23 cellular contexts compared by ENCODE assay signal in genomic region chr2:177830881-177831386, GRCh38.
DNase-seq lines count a peak whose midpoint lies in the region; ATAC-seq lines count a peak whose summit lies in the region.
"Had no signal": no experiment of that assay in that cellular context is flagged by ENCODE, and none has a peak within 500 bp of the region (broad histone marks: within the 10 kb centered on the region; RNA-seq: fewer than 3 reads in every experiment).

No MANE protein-coding gene starts in this region.

- peaks cover 0 to 32% (median 8%) of the 10 kb centered on the region in 5 donors for H3K4me1 ChIP-seq in subcutaneous abdominal adipose tissue (ENCODE audit: control insufficient read depth in 5 of 5, insufficient read depth in 5 of 5, low read length in 5 of 5)

- no peak for ATAC-seq in HG02870 (IDR thresholded peaks at IDR 0.05; ENCODE audit: unreplicated experiment)
- ATAC-seq: activated CD8-positive, alpha-beta T cell treated with anti-CD3 and anti-CD28 coated beads for 36 hours; left cardiac atrium had no signal

- peak overlapping the region; percentile 39 for H3K27ac ChIP-seq in subcutaneous abdominal adipose tissue (ENCODE audit: low read depth, low read length)
- H3K27ac ChIP-seq: dorsolateral prefrontal cortex, PC-9, skin epidermis had no signal

- H3K9ac ChIP-seq in subcutaneous abdominal adipose tissue (ENCODE audit: low read length in 5 of 5) = peak overlapping the region in 1 of 5 donors; percentile 18

- DNase-seq in DMS79 (lab: John Stamatoyannopoulos, UW) (peak; percentile 4), DMS79 treated with DMSO at 0.1 percent for 48 hours (lab: John Stamatoyannopoulos, UW) (no peak), NCI-H2107 (lab: John Stamatoyannopoulos, UW) (peak; percentile 18), NCI-H774 (lab: John Stamatoyannopoulos, UW) (peak; percentile 71), Ammon's horn (ENCODE audit: low spot score) (no peak), T-helper 9 cell (no peak)
- DNase-seq: 8988T; activated CD8-positive, alpha-beta T cell treated with anti-CD3 and anti-CD28 coated beads for 36 hours; activated effector memory CD4-positive, alpha-beta T cell treated with Interleukin-2 at 50 U/mL for 16 hours; activated naive CD8-positive, alpha-beta T cell treated with anti-CD3 and anti-CD28 coated beads for 36 hours; activated T-cell treated with anti-CD3 and anti-CD28 coated beads for 4 hours; CD8-positive, alpha-beta memory T cell; dorsolateral prefrontal cortex; KG1; left cardiac atrium; NCI-H2171; NK-92 treated with Interleukin-12 subunit alpha and Interleukin-12 subunit beta, amount 100 ng/mL, for 24 hours; PC-9; SHP77; stimulated activated CD4-positive, alpha-beta T cell treated with anti-CD3 and anti-CD28 coated beads, Interleukin-1b, Interleukin-23, amount 100 ng/mL, for 48 hours had no signal

- H3K27me3 ChIP-seq in subcutaneous abdominal adipose tissue (ENCODE audit: control insufficient read depth in 5 of 5, insufficient read depth in 4 of 5, low read length in 5 of 5) = no peaks in the 10 kb centered on the region
- H3K27me3 ChIP-seq: dorsolateral prefrontal cortex had no signal

- peaks cover 0 to 13% (median 7%) of the 10 kb centered on the region in 5 donors for H3K9me3 ChIP-seq in subcutaneous abdominal adipose tissue (ENCODE audit: control insufficient read depth in 5 of 5, low read length in 5 of 5)

- no peaks in the 10 kb centered on the region for H3K36me3 ChIP-seq in subcutaneous abdominal adipose tissue (ENCODE audit: control insufficient read depth in 5 of 5, insufficient read depth in 5 of 5, low read length in 5 of 5)

- no peak overlapping the region for H3K4me3 ChIP-seq in subcutaneous abdominal adipose tissue (ENCODE audit: low read depth in 1 of 5, low read length in 5 of 5)
- H3K4me3 ChIP-seq: dorsolateral prefrontal cortex, PC-9, skin epidermis had no signal

Comparison
In these comparisons a context has a peak if more than half of its experiments do, and no peak if none do; other contexts are left out.
1. DNase-seq: peak in DMS79 (single experiment), NCI-H2107 (single experiment) and NCI-H774 (single experiment); none in DMS79 treated with DMSO at 0.1 percent for 48 hours (single experiment), Ammon's horn (single experiment) and T-helper 9 cell (single experiment).